ENCODE assay signal across 8 cellular contexts in genomic region chr6:106098383-106099234, GRCh38. TPM values are rescaled to one million over a fixed set of nuclear protein-coding genes. Genes with fewer than 3 reads are reported as not detected.
A peak's percentile ranks its signal among the peaks of the same experiment; 100 is the strongest.
DNase-seq lines count a peak whose midpoint lies in the region; ATAC-seq and TF ChIP-seq lines count a peak whose summit lies in the region.

No MANE protein-coding gene starts in this region.

- H3K27ac Mint-ChIP-seq in T-cell: peak overlapping the region; percentile 96 to 98

- 0 out of 2 replicates have a peak overlapping the region, but pooled peaks have one; percentile 63 for H2AFZ ChIP-seq in DND-41 (ENCODE audit: low read depth, low read length)

- no peak for DNase-seq in DND-41
- DNase-seq in T-cell: peak; percentile 31 to 92 (median 79)
- DNase-seq in ascending aorta (ENCODE audit: low spot score in 2 of 2): peak in 1 of 2 donors; percentile 72
- no peak for DNase-seq in right lobe of liver
- DNase-seq in stimulated activated CD8-positive, alpha-beta memory T cell treated with anti-CD3 and anti-CD28 coated beads, Interleukin-2, amount 100 ng/mL, for 1 hour (ENCODE audit: low read depth in 2 of 2): peak; percentile 41 to 47
- DNase-seq in amygdala (lab: John Stamatoyannopoulos, UW): no peak
- DNase-seq in T1000 (lab: John Stamatoyannopoulos, UW): no peak

- peak overlapping the region; percentile 84 for H3K27ac ChIP-seq in DND-41 (ENCODE audit: low read length)
- H3K27ac ChIP-seq in ascending aorta: peak overlapping the region in 1 of 2 donors; percentile 36
- peak overlapping the region; percentile 30 to 67 (median 44) for H3K27ac ChIP-seq in right lobe of liver

- H3K4me1 Mint-ChIP-seq in T-cell: peaks cover 93 to 96% (median 96%) of the 10 kb centered on the region in 3 donors

- H3K4me3 Mint-ChIP-seq in T-cell: peak overlapping the region; percentile 88 to 93 (median 88)

- H3K36me3 ChIP-seq in DND-41 (ENCODE audit: insufficient read depth, low read length) (peaks cover 17% of the 10 kb centered on the region), ascending aorta (no peaks in the 10 kb centered on the region), right lobe of liver (no peaks in the 10 kb centered on the region)

- peaks cover 19% of the 10 kb centered on the region for H3K36me3 Mint-ChIP-seq in T-cell

- ATAC-seq in DND-41 (ENCODE audit: insufficient read depth, low read depth): no peak
- ATAC-seq in HG02642 (IDR thresholded peaks at IDR 0.05; ENCODE audit: poor library complexity, unreplicated experiment): peak; percentile 39
- peak; percentile 66 to 74 (median 71) for ATAC-seq in T-cell (replicated peaks in 1 of 4)
- ATAC-seq in right lobe of liver: peak; percentile 59 to 79 (median 66)

- no peaks in the 10 kb centered on the region for H3K79me2 ChIP-seq in DND-41 (ENCODE audit: insufficient read depth, low read length)

- intact Hi-C loops in ascending aorta (cut with DNase I): no loop called here
- intact Hi-C loops in right lobe of liver (cut with DNase I): no loop called here

- H3K9me3 Mint-ChIP-seq in T-cell: no peaks in the 10 kb centered on the region

- no peak for TF ChIP-seq CTCF in DND-41 (IDR thresholded peaks at IDR 0.05; ENCODE audit: borderline replicate concordance, extremely low read depth, low read length, poor library complexity, severe bottlenecking)
- TF ChIP-seq CTCF in ascending aorta (IDR thresholded peaks at IDR 0.05): no peak
- TF ChIP-seq CTCF in right lobe of liver (IDR thresholded peaks at IDR 0.05): no peak

- WGBS in right lobe of liver (ENCODE audit: insufficient coverage, low coverage, low lambda C conversion rate, missing lambda C conversion rate): 19% methylated on average over 19 of the region's 19 CpGs

- H3K9me3 ChIP-seq in DND-41 (ENCODE audit: insufficient read depth, low read length, severe bottlenecking): no peaks in the 10 kb centered on the region
- no peaks in the 10 kb centered on the region for H3K9me3 ChIP-seq in ascending aorta
- no peaks in the 10 kb centered on the region for H3K9me3 ChIP-seq in right lobe of liver

- peak; percentile 44 for TF ChIP-seq POLR2A in right lobe of liver (IDR thresholded peaks at IDR 0.05)

- H3K4me1 ChIP-seq in DND-41 (ENCODE audit: insufficient read depth, low read length) (peaks cover 31% of the 10 kb centered on the region), ascending aorta (no peaks in the 10 kb centered on the region), right lobe of liver (peaks cover 0 to 10% (median 0%) of the 10 kb centered on the region in 4 donors)

- peak overlapping the region; percentile 69 for H3K4me2 ChIP-seq in DND-41 (ENCODE audit: insufficient read depth, low read length)

- no peaks in the 10 kb centered on the region for H3K27me3 Mint-ChIP-seq in T-cell

- no peaks in the 10 kb centered on the region for H4K20me1 ChIP-seq in DND-41 (ENCODE audit: insufficient read depth, low read length)

- H3K9ac ChIP-seq in DND-41 (ENCODE audit: low read depth, low read length): peak overlapping the region; percentile 54

- H3K27me3 ChIP-seq in DND-41 (ENCODE audit: insufficient read depth, low read length, poor library complexity) (no peaks in the 10 kb centered on the region), ascending aorta (no peaks in the 10 kb centered on the region), right lobe of liver (peaks cover 0 to 6% of the 10 kb centered on the region in 2 donors)

- H3K4me3 ChIP-seq in DND-41 (ENCODE audit: low read depth in 1 of 2, low read length in 2 of 2) (peak overlapping the region in 1 of 2 experiments; percentile 55; a peak in 2 of 4 replicates), ascending aorta (peak overlapping the region; percentile 23 to 42), right lobe of liver (peak overlapping the region; percentile 9 to 37 (median 13))

- CTCF ChIA-PET in T-cell (lab: Charles Lee): interaction anchor here (0.5 to 3.4 kb wide), 12 partner anchors 9 to 228 kb away, joined by 3 to 23 read pairs (median 4); partner anchors contain the start of gene PRDM1 (in 1 of the 2)

- POLR2A ChIA-PET in T-cell (lab: Charles Lee): interaction anchor here in 1 of 2 donors (0.6 to 2.9 kb wide), 8 partner anchors 9 to 505 kb away, joined by 3 to 14 read pairs (median 4); partner anchors contain the start of gene PRDM1

RNA-seq across cellular contexts. Expression of gene PRDM1, which starts 12.5 kb away (rescaled TPM):
- total RNA-seq in T-cell (100 to 1,000 TPM in 1 of 5 donors, 10 to 100 TPM in 4; 21.9 to 108 (median 30.6) TPM), ascending aorta (0.21 TPM), right lobe of liver (1 to 10 TPM in 5 of 6 experiments, under 1 TPM in 1; 0.86 to 2.8 (median 1.3) TPM)

Comparison
In these comparisons a context has a peak if more than half of its experiments do, and no peak if none do; other contexts are left out.
1. DNase-seq: peak in T-cell (34 of 34) and stimulated activated CD8-positive, alpha-beta memory T cell treated with anti-CD3 and anti-CD28 coated beads, Interleukin-2, amount 100 ng/mL, for 1 hour (2 of 2); none in DND-41 (single experiment), right lobe of liver (0 of 3), amygdala (0 of 56) and T1000 (single experiment).
2. RNA of gene PRDM1, which starts 12.5 kb away (total RNA-seq): 21.9 to 108 TPM in T-cell; 0.86 to 2.8 TPM in right lobe of liver and 0.21 TPM in ascending aorta (single experiment); every median in the first group is over 4 times any median in the second.